ENCODE assay signal across 8 cellular contexts in genomic region chr14:92680781-92681650, GRCh38.
A peak's percentile ranks its signal among the peaks of the same experiment; 100 is the strongest.
DNase-seq lines count a peak whose midpoint lies in the region; ATAC-seq and TF ChIP-seq lines count a peak whose summit lies in the region.

No MANE protein-coding gene starts in this region.

- H3K14ac ChIP-seq in neuronal stem cell (ENCODE audit: low read length), result no peak overlapping the region

- H2BK5ac ChIP-seq in neuronal stem cell (ENCODE audit: low read length), result no peak overlapping the region

- WGBS in neuronal stem cell (ENCODE audit: extremely low coverage in 2 of 2, insufficient read length in 2 of 2, insufficient replicate concordance in 1 of 2), 2 donors, result no CpG with 5 or more reads among the region's 13 CpGs
- 36% methylated on average over 11 of the region's 13 CpGs for WGBS in suprapubic skin

- H3K4me1 ChIP-seq in Caco-2 (no peaks in the 10 kb centered on the region), neuronal stem cell (ENCODE audit: control insufficient read depth in 2 of 2, insufficient read depth in 1 of 2, low read depth in 1 of 2, low read length in 2 of 2) (no peaks in the 10 kb centered on the region), suprapubic skin (peaks cover 6% of the 10 kb centered on the region)

- peak overlapping the region; percentile 63 for H2AK5ac ChIP-seq in neuronal stem cell (ENCODE audit: low read depth, low read length)

- no peak for TF ChIP-seq EP300 in suprapubic skin (IDR thresholded peaks at IDR 0.05)

- no peak for TF ChIP-seq POLR2A in suprapubic skin (IDR thresholded peaks at IDR 0.05)

- no peak overlapping the region for H3K4me2 ChIP-seq in neuronal stem cell (ENCODE audit: insufficient read depth, low read length, poor library complexity, severe bottlenecking)

- H3K9me3 ChIP-seq in Caco-2 (no peaks in the 10 kb centered on the region), neuronal stem cell (replicated peaks in 1 of 2; ENCODE audit: control insufficient read depth in 2 of 2, insufficient read depth in 1 of 2, low read depth in 1 of 2, low read length in 2 of 2) (no peaks in the 10 kb centered on the region), suprapubic skin (no peaks in the 10 kb centered on the region)

- H3K27ac Mint-ChIP-seq in Caco-2 (ENCODE audit: unreplicated experiment), result no peak overlapping the region
- peak overlapping the region; percentile 76 for H3K27ac Mint-ChIP-seq in activated T-helper 17 cell treated with anti-CD3 and anti-CD28 coated beads, Interleukin-2, amount 50 U/mL, for 72 hours

- H2BK12ac ChIP-seq in neuronal stem cell (ENCODE audit: low read length), result no peak overlapping the region

- ATAC-seq in activated T-helper 17 cell treated with anti-CD3 and anti-CD28 coated beads, Interleukin-2, amount 50 U/mL, for 72 hours (replicated peaks), result peak; percentile 32
- no peak for ATAC-seq in GM18520 (IDR thresholded peaks at IDR 0.05; ENCODE audit: unreplicated experiment)

- H4K91ac ChIP-seq in neuronal stem cell (ENCODE audit: low read depth, low read length, poor library complexity), result no peak overlapping the region

- POLR2A ChIA-PET in Caco-2 (lab: Charles Lee), result interaction anchor here (0.5 kb wide), 1 partner anchor 559 kb away, joined by 4 read pairs; no protein-coding TSS in a partner anchor

- H3K4me1 Mint-ChIP-seq in Caco-2 (ENCODE audit: low read depth, unreplicated experiment), result no peaks in the 10 kb centered on the region
- H3K4me1 Mint-ChIP-seq in activated T-helper 17 cell treated with anti-CD3 and anti-CD28 coated beads, Interleukin-2, amount 50 U/mL, for 72 hours, result peaks cover 33% of the 10 kb centered on the region

- no peaks in the 10 kb centered on the region; the same call in 1 of the 2 replicates for H3K27me3 ChIP-seq in Caco-2 (replicated peaks; ENCODE audit: control insufficient read depth, insufficient read depth, low read length)
- H3K27me3 ChIP-seq in neuronal stem cell (ENCODE audit: control insufficient read depth in 3 of 3, insufficient read depth in 3 of 3, low read depth in 1 of 3, low read length in 3 of 3), result no peaks in the 10 kb centered on the region
- no peaks in the 10 kb centered on the region for H3K27me3 ChIP-seq in suprapubic skin

- peak; percentile 69 to 75 for DNase-seq in Caco-2
- peak; percentile 87 for DNase-seq in HuH-7.5 (ENCODE audit: low spot score)
- peak; percentile 63 for DNase-seq in RKO (ENCODE audit: low spot score)
- DNase-seq in fibroblast of pulmonary artery (ENCODE audit: low read depth), result peak; percentile 82
- DNase-seq in neuronal stem cell (ENCODE audit: low spot score), result peak; percentile 62
- no peak for DNase-seq in suprapubic skin (ENCODE audit: low spot score in 2 of 2)

- no peak overlapping the region for H3K27ac ChIP-seq in neuronal stem cell (replicated peaks; ENCODE audit: low read length)
- no peak overlapping the region for H3K27ac ChIP-seq in suprapubic skin

- H3K4ac ChIP-seq in neuronal stem cell (ENCODE audit: low read length), result no peak overlapping the region

- peak overlapping the region; percentile 67 for H2BK15ac ChIP-seq in neuronal stem cell (ENCODE audit: low read length)

- intact Hi-C loops in Caco-2 (cut with micrococcal nuclease; ENCODE audit: unreplicated experiment), result loop anchor here (1.0 kb wide), 1 partner anchor 92 kb away; no protein-coding TSS in a partner anchor

- no peak overlapping the region for H3K4me3 Mint-ChIP-seq in Caco-2 (ENCODE audit: unreplicated experiment)
- peak overlapping the region; percentile 28 for H3K4me3 Mint-ChIP-seq in activated T-helper 17 cell treated with anti-CD3 and anti-CD28 coated beads, Interleukin-2, amount 50 U/mL, for 72 hours

- H3K9me3 Mint-ChIP-seq in Caco-2 (ENCODE audit: unreplicated experiment), result no peaks in the 10 kb centered on the region
- H3K9me3 Mint-ChIP-seq in activated T-helper 17 cell treated with anti-CD3 and anti-CD28 coated beads, Interleukin-2, amount 50 U/mL, for 72 hours, result no peaks in the 10 kb centered on the region

- no peak overlapping the region for H3K4me3 ChIP-seq in Caco-2 (ENCODE audit: low read depth, low read length)
- H3K4me3 ChIP-seq in fibroblast of pulmonary artery (replicated peaks; ENCODE audit: low read depth, low read length), result no peak overlapping the region
- peak overlapping the region in 1 of 2 donors; percentile 13 for H3K4me3 ChIP-seq in neuronal stem cell (ENCODE audit: low read length in 2 of 2)
- no peak overlapping the region for H3K4me3 ChIP-seq in suprapubic skin

- H4K8ac ChIP-seq in neuronal stem cell (ENCODE audit: low read depth, low read length), result no peak overlapping the region

- H3K36me3 ChIP-seq in Caco-2 (ENCODE audit: control insufficient read depth, insufficient read depth, low read length) (no peaks in the 10 kb centered on the region), neuronal stem cell (replicated peaks in 1 of 2; ENCODE audit: control insufficient read depth in 2 of 2, insufficient read depth in 2 of 2, low read length in 2 of 2) (peaks cover 0 to 15% of the 10 kb centered on the region in 2 donors), suprapubic skin (peaks cover 50% of the 10 kb centered on the region)

- peak overlapping the region; percentile 38 for H3K18ac ChIP-seq in neuronal stem cell (ENCODE audit: low read length)

- no peaks in the 10 kb centered on the region for H3K79me1 ChIP-seq in neuronal stem cell (ENCODE audit: low read depth, low read length)

- no peak overlapping the region for H2BK120ac ChIP-seq in neuronal stem cell (ENCODE audit: low read depth, low read length)

- peak; percentile 90 to 93 for TF ChIP-seq CTCF in Caco-2 (IDR thresholded peaks at IDR 0.05; ENCODE audit: insufficient read depth in 1 of 2, low read depth in 1 of 2, low read length in 1 of 2, severe bottlenecking in 1 of 2, unreplicated experiment in 1 of 2)
- TF ChIP-seq CTCF in fibroblast of pulmonary artery (IDR thresholded peaks at IDR 0.05; ENCODE audit: low read length, missing control alignments), result peak; percentile 97
- TF ChIP-seq CTCF in suprapubic skin (IDR thresholded peaks at IDR 0.05), result peak; percentile 83 to 84

- CTCF ChIA-PET in Caco-2 (lab: Charles Lee), result no interaction called here

- H2AFZ ChIP-seq in neuronal stem cell (ENCODE audit: low read length), result no peak overlapping the region

- no peak overlapping the region for H3K9ac ChIP-seq in neuronal stem cell (ENCODE audit: low read depth, low read length, poor library complexity)

- BruUV-seq in Caco-2 (replicated peaks; lab: Mats Ljungman, UMichigan), result no TSS peak

- no peaks in the 10 kb centered on the region for H3K27me3 Mint-ChIP-seq in Caco-2 (ENCODE audit: insufficient read depth, unreplicated experiment)
- H3K27me3 Mint-ChIP-seq in activated T-helper 17 cell treated with anti-CD3 and anti-CD28 coated beads, Interleukin-2, amount 50 U/mL, for 72 hours, result no peaks in the 10 kb centered on the region

- H3K36me3 Mint-ChIP-seq in Caco-2 (ENCODE audit: insufficient read depth, unreplicated experiment), result peaks cover 7% of the 10 kb centered on the region
- peaks cover 83% of the 10 kb centered on the region for H3K36me3 Mint-ChIP-seq in activated T-helper 17 cell treated with anti-CD3 and anti-CD28 coated beads, Interleukin-2, amount 50 U/mL, for 72 hours (ENCODE audit: low read depth)

- H3K23ac ChIP-seq in neuronal stem cell (ENCODE audit: low read depth, low read length, poor library complexity), result no peak overlapping the region

Comparison
In these comparisons a context has a peak if more than half of its experiments do, and no peak if none do; other contexts are left out.
1. DNase-seq: peak in Caco-2 (2 of 2), HuH-7.5 (single experiment), RKO (single experiment), fibroblast of pulmonary artery (single experiment) and neuronal stem cell (single experiment); none in suprapubic skin (0 of 2).
2. Peak in every context shown above with its lines, with median percentiles within 50 percentile points of each other: CTCF ChIP-seq.